Comparison of ENCODE assay signal across 9 cellular contexts in the genomic region with DNA sequence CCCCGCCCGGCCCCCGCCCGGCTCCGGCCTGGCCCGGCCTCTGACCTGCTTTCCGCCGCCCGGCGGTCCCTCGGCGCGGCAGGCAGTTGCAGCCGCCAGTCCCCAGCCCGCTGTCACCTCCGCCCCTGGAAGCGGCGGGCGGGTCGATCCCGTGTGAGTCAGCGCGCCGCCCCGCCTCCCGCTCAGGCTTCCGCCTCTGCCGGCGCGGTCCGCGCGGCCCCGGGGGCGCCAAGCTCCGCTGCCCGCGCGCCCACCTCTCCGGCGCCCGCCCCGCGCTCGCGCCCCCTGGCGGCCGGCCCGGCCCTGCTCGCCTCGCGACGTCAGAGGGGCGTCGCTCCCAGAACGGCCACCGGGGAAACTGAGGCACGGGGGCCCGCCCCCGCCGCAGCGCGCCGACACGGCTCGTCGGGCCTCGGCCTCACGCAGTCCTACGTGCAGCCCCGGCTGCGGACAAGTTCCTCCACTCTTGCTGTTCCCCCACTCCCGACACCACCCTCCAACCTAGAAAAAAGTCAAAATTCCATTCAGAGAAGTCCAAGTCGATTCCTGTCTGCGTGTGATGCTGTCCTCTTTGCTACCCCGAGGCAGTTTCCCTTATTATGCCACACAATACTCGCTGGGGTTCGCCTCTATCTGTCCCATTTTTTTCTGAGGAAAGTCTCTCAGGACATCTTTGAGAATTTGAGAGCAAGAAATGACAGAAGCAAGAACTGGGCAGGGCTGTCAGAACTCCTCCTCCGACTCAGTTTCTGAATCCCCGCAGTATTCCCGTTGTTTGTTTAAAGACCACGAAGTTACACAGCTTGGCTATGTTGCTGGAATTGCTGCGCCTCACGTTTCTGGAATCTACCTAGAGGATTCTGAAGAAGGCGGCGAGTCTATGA. TPM values are rescaled to one million over a fixed set of nuclear protein-coding genes. Genes with fewer than 3 reads are reported as not detected.
DNase-seq lines count a peak whose midpoint lies in the region; ATAC-seq, FAIRE-seq and TF ChIP-seq lines count a peak whose summit lies in the region.
"Had no signal": no experiment of that assay in that cellular context is flagged by ENCODE, and none has a peak within 500 bp of the region (broad histone marks: within the 10 kb centered on the region; RNA-seq: fewer than 3 reads in every experiment).

A gene with protein sequence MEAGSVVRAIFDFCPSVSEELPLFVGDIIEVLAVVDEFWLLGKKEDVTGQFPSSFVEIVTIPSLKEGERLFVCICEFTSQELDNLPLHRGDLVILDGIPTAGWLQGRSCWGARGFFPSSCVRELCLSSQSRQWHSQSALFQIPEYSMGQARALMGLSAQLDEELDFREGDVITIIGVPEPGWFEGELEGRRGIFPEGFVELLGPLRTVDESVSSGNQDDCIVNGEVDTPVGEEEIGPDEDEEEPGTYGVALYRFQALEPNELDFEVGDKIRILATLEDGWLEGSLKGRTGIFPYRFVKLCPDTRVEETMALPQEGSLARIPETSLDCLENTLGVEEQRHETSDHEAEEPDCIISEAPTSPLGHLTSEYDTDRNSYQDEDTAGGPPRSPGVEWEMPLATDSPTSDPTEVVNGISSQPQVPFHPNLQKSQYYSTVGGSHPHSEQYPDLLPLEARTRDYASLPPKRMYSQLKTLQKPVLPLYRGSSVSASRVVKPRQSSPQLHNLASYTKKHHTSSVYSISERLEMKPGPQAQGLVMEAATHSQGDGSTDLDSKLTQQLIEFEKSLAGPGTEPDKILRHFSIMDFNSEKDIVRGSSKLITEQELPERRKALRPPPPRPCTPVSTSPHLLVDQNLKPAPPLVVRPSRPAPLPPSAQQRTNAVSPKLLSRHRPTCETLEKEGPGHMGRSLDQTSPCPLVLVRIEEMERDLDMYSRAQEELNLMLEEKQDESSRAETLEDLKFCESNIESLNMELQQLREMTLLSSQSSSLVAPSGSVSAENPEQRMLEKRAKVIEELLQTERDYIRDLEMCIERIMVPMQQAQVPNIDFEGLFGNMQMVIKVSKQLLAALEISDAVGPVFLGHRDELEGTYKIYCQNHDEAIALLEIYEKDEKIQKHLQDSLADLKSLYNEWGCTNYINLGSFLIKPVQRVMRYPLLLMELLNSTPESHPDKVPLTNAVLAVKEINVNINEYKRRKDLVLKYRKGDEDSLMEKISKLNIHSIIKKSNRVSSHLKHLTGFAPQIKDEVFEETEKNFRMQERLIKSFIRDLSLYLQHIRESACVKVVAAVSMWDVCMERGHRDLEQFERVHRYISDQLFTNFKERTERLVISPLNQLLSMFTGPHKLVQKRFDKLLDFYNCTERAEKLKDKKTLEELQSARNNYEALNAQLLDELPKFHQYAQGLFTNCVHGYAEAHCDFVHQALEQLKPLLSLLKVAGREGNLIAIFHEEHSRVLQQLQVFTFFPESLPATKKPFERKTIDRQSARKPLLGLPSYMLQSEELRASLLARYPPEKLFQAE (N-terminal part only) (minus strand): TSS at position 155 of the 884 bp plus-strand sequence. CDS start 37,823 bp downstream, outside the sequence.

- WGBS in small intestine, 3 donors: 2 to 4% (median 4%) methylated on average over 37 to 86 of the region's 86 CpGs

- no peaks in the 10 kb centered on the region for H3K9me3 ChIP-seq in WERI-Rb-1 (ENCODE audit: severe bottlenecking)
- H3K9me3 ChIP-seq in breast epithelium: no peaks in the 10 kb centered on the region
- H3K9me3 ChIP-seq in small intestine (ENCODE audit: control insufficient read depth, low read depth): no peaks in the 10 kb centered on the region

- H3K36me3 ChIP-seq in WERI-Rb-1 (no peaks in the 10 kb centered on the region), breast epithelium (no peaks in the 10 kb centered on the region), small intestine (ENCODE audit: control insufficient read depth in 2 of 2, insufficient read depth in 2 of 2, low read length in 2 of 2) (no peaks in the 10 kb centered on the region)

- TF ChIP-seq CTCF in WERI-Rb-1 (IDR thresholded peaks at IDR 0.05; ENCODE audit: low read depth, low read length): peak; percentile 59
- TF ChIP-seq CTCF in breast epithelium (IDR thresholded peaks at IDR 0.05): peak in 2 of 3 donors; percentile 42 to 90

- intact Hi-C loops in breast epithelium (cut with DNase I; ENCODE audit: low total_unique reads): no loop called here

- H3K4me3 ChIP-seq in WERI-Rb-1 (ENCODE audit: low read depth, low read length) (peak within 1 kb of the TSS; percentile 93), breast epithelium (peak within 1 kb of the TSS; percentile 62 to 77 (median 74)), small intestine (ENCODE audit: low read depth in 1 of 2, low read length in 2 of 2) (peak within 1 kb of the TSS; percentile 55 to 67)

- DNase-seq in NCI-H2029 (lab: John Stamatoyannopoulos, UW) (peak; percentile 21), NCI-H2029 treated with DMSO at 0.1 percent for 48 hours (lab: John Stamatoyannopoulos, UW) (no peak), NCI-H1105 treated with DMSO at 0.1 percent for 48 hours (lab: John Stamatoyannopoulos, UW) (peak; percentile 57), WERI-Rb-1 (peak; percentile 79), breast epithelium (ENCODE audit: low spot score in 2 of 2) (peak; percentile 53 to 63), iPS-NIHi7 (ENCODE audit: extremely low spot score) (peak; percentile 99), small intestine (peak; percentile 78)

- peak; percentile 76 for ATAC-seq in HG02642 (IDR thresholded peaks at IDR 0.05; ENCODE audit: poor library complexity, unreplicated experiment)

- no peak for TF ChIP-seq POLR2A in breast epithelium (IDR thresholded peaks at IDR 0.05)

- H3K27ac ChIP-seq in WERI-Rb-1 (peak within 1 kb of the TSS; percentile 55), breast epithelium (peak within 1 kb of the TSS; percentile 76 to 95), small intestine (ENCODE audit: low read depth in 1 of 2, low read length in 1 of 2) (peak within 1 kb of the TSS; percentile 69 to 85)

- H3K27me3 ChIP-seq in WERI-Rb-1 (ENCODE audit: insufficient read depth, low read depth, severe bottlenecking) (no peaks in the 10 kb centered on the region), breast epithelium (no peaks in the 10 kb centered on the region), small intestine (ENCODE audit: control insufficient read depth in 2 of 2, insufficient read depth in 2 of 2, low read length in 2 of 2) (no peaks in the 10 kb centered on the region)

- peaks cover 3% of the 10 kb centered on the region in 2 donors for H3K4me1 ChIP-seq in breast epithelium
- H3K4me1 ChIP-seq in small intestine (ENCODE audit: control insufficient read depth in 2 of 2, insufficient read depth in 1 of 2, low read depth in 1 of 2, low read length in 1 of 2): peaks cover 2 to 12% of the 10 kb centered on the region in 2 donors

- no peak for FAIRE-seq in small intestine (lab: Jason Lieb, UNC)
- FAIRE-seq: G401.6 had no signal

RNA-seq across cellular contexts. Expression of the gene that starts here (rescaled TPM):
- total RNA-seq in breast epithelium: 10 to 100 TPM; 15.1 to 20.6 (median 15.5) TPM
- 10 to 100 TPM; 18.4 to 34.2 (median 21.8) TPM for polyA plus RNA-seq in small intestine
